ENCODE assay signal across 1 cellular context in the genomic region with DNA sequence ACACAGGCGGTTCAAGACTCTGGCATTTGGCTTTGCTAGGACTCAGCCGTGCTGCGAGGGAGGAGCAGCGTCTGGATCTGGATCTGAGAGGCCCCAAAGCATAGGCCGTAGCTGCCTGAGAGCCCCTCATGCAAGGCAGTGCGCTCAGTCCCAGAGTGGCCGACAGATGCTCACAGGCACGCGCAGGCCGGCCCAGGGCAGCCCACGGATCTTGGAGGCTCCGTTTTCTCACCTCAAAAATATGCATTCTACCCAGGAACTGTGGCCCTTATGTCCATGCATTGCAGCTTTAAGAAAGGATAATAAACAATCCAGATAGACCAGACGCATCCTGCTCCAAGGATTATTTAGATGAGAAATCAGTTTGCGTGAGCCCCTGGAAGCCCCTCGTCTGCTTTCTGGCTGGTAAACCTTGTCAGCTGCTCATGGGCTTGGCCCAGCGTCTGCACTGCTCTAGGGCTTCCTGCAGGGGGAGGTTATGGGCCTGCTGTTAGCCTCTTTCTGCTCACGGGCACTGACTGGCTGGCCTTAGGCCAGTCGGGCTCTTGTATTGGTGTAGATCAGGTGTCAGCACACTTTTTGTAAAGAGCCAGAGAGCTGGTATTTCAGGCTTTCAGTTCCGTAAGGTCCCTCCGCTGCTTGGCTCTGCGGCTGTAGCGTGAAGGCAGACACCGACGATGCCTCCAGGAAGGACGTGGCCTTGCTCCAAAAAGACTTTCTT.
TF ChIP-seq lines count a peak whose summit lies in the region.

No MANE protein-coding gene starts in this region.

TF ChIP-seq in GM12878, 131 proteins besides CTCF, POLR2A, EP300 and RAD21 (continued from another document):
- TF ChIP-seq, protein P1, sequence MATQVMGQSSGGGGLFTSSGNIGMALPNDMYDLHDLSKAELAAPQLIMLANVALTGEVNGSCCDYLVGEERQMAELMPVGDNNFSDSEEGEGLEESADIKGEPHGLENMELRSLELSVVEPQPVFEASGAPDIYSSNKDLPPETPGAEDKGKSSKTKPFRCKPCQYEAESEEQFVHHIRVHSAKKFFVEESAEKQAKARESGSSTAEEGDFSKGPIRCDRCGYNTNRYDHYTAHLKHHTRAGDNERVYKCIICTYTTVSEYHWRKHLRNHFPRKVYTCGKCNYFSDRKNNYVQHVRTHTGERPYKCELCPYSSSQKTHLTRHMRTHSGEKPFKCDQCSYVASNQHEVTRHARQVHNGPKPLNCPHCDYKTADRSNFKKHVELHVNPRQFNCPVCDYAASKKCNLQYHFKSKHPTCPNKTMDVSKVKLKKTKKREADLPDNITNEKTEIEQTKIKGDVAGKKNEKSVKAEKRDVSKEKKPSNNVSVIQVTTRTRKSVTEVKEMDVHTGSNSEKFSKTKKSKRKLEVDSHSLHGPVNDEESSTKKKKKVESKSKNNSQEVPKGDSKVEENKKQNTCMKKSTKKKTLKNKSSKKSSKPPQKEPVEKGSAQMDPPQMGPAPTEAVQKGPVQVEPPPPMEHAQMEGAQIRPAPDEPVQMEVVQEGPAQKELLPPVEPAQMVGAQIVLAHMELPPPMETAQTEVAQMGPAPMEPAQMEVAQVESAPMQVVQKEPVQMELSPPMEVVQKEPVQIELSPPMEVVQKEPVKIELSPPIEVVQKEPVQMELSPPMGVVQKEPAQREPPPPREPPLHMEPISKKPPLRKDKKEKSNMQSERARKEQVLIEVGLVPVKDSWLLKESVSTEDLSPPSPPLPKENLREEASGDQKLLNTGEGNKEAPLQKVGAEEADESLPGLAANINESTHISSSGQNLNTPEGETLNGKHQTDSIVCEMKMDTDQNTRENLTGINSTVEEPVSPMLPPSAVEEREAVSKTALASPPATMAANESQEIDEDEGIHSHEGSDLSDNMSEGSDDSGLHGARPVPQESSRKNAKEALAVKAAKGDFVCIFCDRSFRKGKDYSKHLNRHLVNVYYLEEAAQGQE (IDR thresholded peaks at IDR 0.05; ENCODE audit: low read depth, low read length), result no peak
- TF ChIP-seq STAT3 (IDR thresholded peaks at IDR 0.05; ENCODE audit: low read depth, low read length), result no peak
- TF ChIP-seq CREB1 (IDR thresholded peaks at IDR 0.05; ENCODE audit: low read depth), result no peak
- TF ChIP-seq IKZF1 (conservative IDR thresholded peaks at IDR 0.05), result no peak
- TF ChIP-seq, protein P2, sequence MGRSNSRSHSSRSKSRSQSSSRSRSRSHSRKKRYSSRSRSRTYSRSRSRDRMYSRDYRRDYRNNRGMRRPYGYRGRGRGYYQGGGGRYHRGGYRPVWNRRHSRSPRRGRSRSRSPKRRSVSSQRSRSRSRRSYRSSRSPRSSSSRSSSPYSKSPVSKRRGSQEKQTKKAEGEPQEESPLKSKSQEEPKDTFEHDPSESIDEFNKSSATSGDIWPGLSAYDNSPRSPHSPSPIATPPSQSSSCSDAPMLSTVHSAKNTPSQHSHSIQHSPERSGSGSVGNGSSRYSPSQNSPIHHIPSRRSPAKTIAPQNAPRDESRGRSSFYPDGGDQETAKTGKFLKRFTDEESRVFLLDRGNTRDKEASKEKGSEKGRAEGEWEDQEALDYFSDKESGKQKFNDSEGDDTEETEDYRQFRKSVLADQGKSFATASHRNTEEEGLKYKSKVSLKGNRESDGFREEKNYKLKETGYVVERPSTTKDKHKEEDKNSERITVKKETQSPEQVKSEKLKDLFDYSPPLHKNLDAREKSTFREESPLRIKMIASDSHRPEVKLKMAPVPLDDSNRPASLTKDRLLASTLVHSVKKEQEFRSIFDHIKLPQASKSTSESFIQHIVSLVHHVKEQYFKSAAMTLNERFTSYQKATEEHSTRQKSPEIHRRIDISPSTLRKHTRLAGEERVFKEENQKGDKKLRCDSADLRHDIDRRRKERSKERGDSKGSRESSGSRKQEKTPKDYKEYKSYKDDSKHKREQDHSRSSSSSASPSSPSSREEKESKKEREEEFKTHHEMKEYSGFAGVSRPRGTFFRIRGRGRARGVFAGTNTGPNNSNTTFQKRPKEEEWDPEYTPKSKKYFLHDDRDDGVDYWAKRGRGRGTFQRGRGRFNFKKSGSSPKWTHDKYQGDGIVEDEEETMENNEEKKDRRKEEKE (IDR thresholded peaks at IDR 0.05), result no peak
- TF ChIP-seq, protein P3, sequence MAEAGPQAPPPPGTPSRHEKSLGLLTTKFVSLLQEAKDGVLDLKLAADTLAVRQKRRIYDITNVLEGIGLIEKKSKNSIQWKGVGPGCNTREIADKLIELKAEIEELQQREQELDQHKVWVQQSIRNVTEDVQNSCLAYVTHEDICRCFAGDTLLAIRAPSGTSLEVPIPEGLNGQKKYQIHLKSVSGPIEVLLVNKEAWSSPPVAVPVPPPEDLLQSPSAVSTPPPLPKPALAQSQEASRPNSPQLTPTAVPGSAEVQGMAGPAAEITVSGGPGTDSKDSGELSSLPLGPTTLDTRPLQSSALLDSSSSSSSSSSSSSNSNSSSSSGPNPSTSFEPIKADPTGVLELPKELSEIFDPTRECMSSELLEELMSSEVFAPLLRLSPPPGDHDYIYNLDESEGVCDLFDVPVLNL (IDR thresholded peaks at IDR 0.05; ENCODE audit: low read depth, low read length), result no peak
- no peak for TF ChIP-seq HDAC2 (IDR thresholded peaks at IDR 0.05)
